In genomic region chr20:13777171-13777601, GRCh38 we compare ENCODE assay signal across 13 cellular contexts. TPM values are rescaled to one million over a fixed set of nuclear protein-coding genes. Genes with fewer than 3 reads are reported as not detected.
DNase-seq lines count a peak whose midpoint lies in the region; ATAC-seq and TF ChIP-seq lines count a peak whose summit lies in the region.
"Had no signal": no experiment of that assay in that cellular context is flagged by ENCODE, and none has a peak within 500 bp of the region (broad histone marks: within the 10 kb centered on the region; RNA-seq: fewer than 3 reads in every experiment).

No MANE protein-coding gene starts in this region.

- ATAC-seq in mucosa of descending colon = no peak
- ATAC-seq in GM21381 (IDR thresholded peaks at IDR 0.05; ENCODE audit: unreplicated experiment) = no peak

- H3K4me1 Mint-ChIP-seq in CD4-positive, alpha-beta memory T cell = peaks cover 23 to 36% (median 32%) of the 10 kb centered on the region in 4 donors
- H3K4me1 Mint-ChIP-seq in activated T-helper 1 cell treated with anti-CD3 and anti-CD28 coated beads, Interleukin-12 subunit alpha, Interleukin-12 subunit beta, Interleukin-2, Interleukin-4 antibody, amounts not matched to agents 30 ng/mL and 10 ng/mL and 1 ng/mL, durations not matched to agents 14 hours and 24 hours and 36 hours (ENCODE audit: low read depth) = peaks cover 27% of the 10 kb centered on the region
- H3K4me1 Mint-ChIP-seq in CD14-positive monocyte = peaks cover 6% of the 10 kb centered on the region

- H3K9me3 ChIP-seq in CD4-positive, alpha-beta memory T cell (ENCODE audit: control insufficient read depth in 1 of 2, low read length in 2 of 2) = no peaks in the 10 kb centered on the region
- no peaks in the 10 kb centered on the region for H3K9me3 ChIP-seq in HEK293 (ENCODE audit: control insufficient read depth, insufficient read depth, low read depth, low read length)
- no peaks in the 10 kb centered on the region for H3K9me3 ChIP-seq in mucosa of descending colon
- H3K9me3 ChIP-seq: sigmoid colon had no signal

- H3K36me3 ChIP-seq in CD4-positive, alpha-beta memory T cell (ENCODE audit: insufficient read depth, low read length) = peaks cover 22% of the 10 kb centered on the region
- H3K36me3 ChIP-seq in HEK293 (ENCODE audit: control insufficient read depth in 2 of 2, insufficient read depth in 1 of 2, low read length in 2 of 2) (peaks cover 24 to 74% of the 10 kb centered on the region in 2 experiments), mucosa of descending colon (ENCODE audit: low read depth) (no peaks in the 10 kb centered on the region)

- peaks cover 10% of the 10 kb centered on the region for H3K4me1 ChIP-seq in CD4-positive, alpha-beta memory T cell (ENCODE audit: insufficient read depth, low read length)
- H3K4me1 ChIP-seq in HEK293 (ENCODE audit: control insufficient read depth, insufficient read depth, low read length) (no peaks in the 10 kb centered on the region), mucosa of descending colon (ENCODE audit: low read depth) (no peaks in the 10 kb centered on the region)
- H3K4me1 ChIP-seq: sigmoid colon had no signal

- intact Hi-C loops in CD4-positive, alpha-beta memory T cell (cut with micrococcal nuclease) = no loop called here
- intact Hi-C loops in activated T-helper 1 cell treated with anti-CD3 and anti-CD28 coated beads, Interleukin-12 subunit alpha, Interleukin-12 subunit beta, Interleukin-2, Interleukin-4 antibody, amounts not matched to agents 30 ng/mL and 10 ng/mL and 1 ng/mL, durations not matched to agents 14 hours and 24 hours and 36 hours (cut with micrococcal nuclease) = no loop called here
- intact Hi-C loops in mucosa of descending colon (cut with DNase I, micrococcal nuclease) = loop anchor here in 1 of 2 donors (10.0 kb wide), 1 partner anchor 662 kb away; no protein-coding TSS in a partner anchor
- intact Hi-C loops in CD14-positive monocyte (cut with micrococcal nuclease) = no loop called here

- H3K9me3 Mint-ChIP-seq in CD4-positive, alpha-beta memory T cell = no peaks in the 10 kb centered on the region
- H3K9me3 Mint-ChIP-seq in activated T-helper 1 cell treated with anti-CD3 and anti-CD28 coated beads, Interleukin-12 subunit alpha, Interleukin-12 subunit beta, Interleukin-2, Interleukin-4 antibody, amounts not matched to agents 30 ng/mL and 10 ng/mL and 1 ng/mL, durations not matched to agents 14 hours and 24 hours and 36 hours = no peaks in the 10 kb centered on the region
- no peaks in the 10 kb centered on the region for H3K9me3 Mint-ChIP-seq in CD14-positive monocyte

- POLR2A ChIA-PET in CD4-positive, alpha-beta memory T cell (lab: Charles Lee; ENCODE audit: partially characterized antibody) = no interaction called here
- POLR2A ChIA-PET in HEK293 (lab: Yijun Ruan, JAX) = no interaction called here

- H3K27me3 Mint-ChIP-seq in CD4-positive, alpha-beta memory T cell = no peaks in the 10 kb centered on the region
- no peaks in the 10 kb centered on the region for H3K27me3 Mint-ChIP-seq in activated T-helper 1 cell treated with anti-CD3 and anti-CD28 coated beads, Interleukin-12 subunit alpha, Interleukin-12 subunit beta, Interleukin-2, Interleukin-4 antibody, amounts not matched to agents 30 ng/mL and 10 ng/mL and 1 ng/mL, durations not matched to agents 14 hours and 24 hours and 36 hours (ENCODE audit: insufficient read depth)
- H3K27me3 Mint-ChIP-seq in CD14-positive monocyte (ENCODE audit: low read depth in 3 of 3) = no peaks in the 10 kb centered on the region

- peaks cover 48 to 58% of the 10 kb centered on the region in 2 donors for H3K36me3 Mint-ChIP-seq in CD4-positive, alpha-beta memory T cell
- peaks cover 54% of the 10 kb centered on the region for H3K36me3 Mint-ChIP-seq in activated T-helper 1 cell treated with anti-CD3 and anti-CD28 coated beads, Interleukin-12 subunit alpha, Interleukin-12 subunit beta, Interleukin-2, Interleukin-4 antibody, amounts not matched to agents 30 ng/mL and 10 ng/mL and 1 ng/mL, durations not matched to agents 14 hours and 24 hours and 36 hours (ENCODE audit: low read depth)
- peaks cover 58 to 67% of the 10 kb centered on the region in 2 donors for H3K36me3 Mint-ChIP-seq in CD14-positive monocyte

- no peak overlapping the region for H3K4me3 ChIP-seq in CD4-positive, alpha-beta memory T cell (ENCODE audit: low read length in 2 of 2)
- H3K4me3 ChIP-seq in HEK293 (ENCODE audit: low read depth, low read length) (no peak overlapping the region), mucosa of descending colon (no peak overlapping the region)
- H3K4me3 ChIP-seq: sigmoid colon had no signal

- no peak overlapping the region for H3K27ac ChIP-seq in CD4-positive, alpha-beta memory T cell (ENCODE audit: low read depth, low read length)
- H3K27ac ChIP-seq in HEK293 (ENCODE audit: extremely low read depth, low read depth, low read length) = no peak overlapping the region
- H3K27ac ChIP-seq: sigmoid colon had no signal

- peak overlapping the region in 3 of 8 donors; percentile 0 to 27 (median 17) for H3K4me3 Mint-ChIP-seq in CD4-positive, alpha-beta memory T cell
- H3K4me3 Mint-ChIP-seq in activated T-helper 1 cell treated with anti-CD3 and anti-CD28 coated beads, Interleukin-12 subunit alpha, Interleukin-12 subunit beta, Interleukin-2, Interleukin-4 antibody, amounts not matched to agents 30 ng/mL and 10 ng/mL and 1 ng/mL, durations not matched to agents 14 hours and 24 hours and 36 hours = no peak overlapping the region
- H3K4me3 Mint-ChIP-seq in CD14-positive monocyte = no peak overlapping the region

- TF ChIP-seq CTCF in HEK293 (tag by site-specific recombination; IDR thresholded peaks at IDR 0.05) (no peak), mucosa of descending colon (IDR thresholded peaks at IDR 0.05) (no peak), CD14-positive monocyte (IDR thresholded peaks at IDR 0.05) (no peak)

- CTCF ChIA-PET in CD4-positive, alpha-beta memory T cell (lab: Charles Lee; ENCODE audit: partially characterized antibody) = interaction anchor here (0.7 to 1.5 kb wide), 4 partner anchors 9 to 20 kb away, joined by 3 to 6 read pairs (median 3); no protein-coding TSS in a partner anchor
- CTCF ChIA-PET in HEK293 (lab: Yijun Ruan, JAX) = interaction anchor here (1.5 to 1.9 kb wide), 3 partner anchors 11 to 807 kb away, joined by 5 to 8 read pairs (median 5); no protein-coding TSS in a partner anchor

- no peak for DNase-seq in CD4-positive, alpha-beta memory T cell
- no peak for DNase-seq in activated T-helper 1 cell treated with anti-CD3 and anti-CD28 coated beads, Interleukin-12 subunit alpha, Interleukin-12 subunit beta, Interleukin-2, Interleukin-4 antibody, amounts not matched to agents 30 ng/mL and 10 ng/mL and 1 ng/mL, durations not matched to agents 14 hours and 24 hours and 36 hours (ENCODE audit: low spot score)
- DNase-seq in kidney tubule cell (ENCODE audit: low spot score) = peak; percentile 29
- DNase-seq in mucosa of descending colon = no peak
- DNase-seq in CD14-positive monocyte (ENCODE audit: low spot score) = no peak
- DNase-seq in H4 (ENCODE audit: low spot score) = no peak
- DNase-seq: activated CD8-positive, alpha-beta memory T cell treated with anti-CD3 and anti-CD28 coated beads, Interleukin-2, amount 50 U/mL, for 4 hours; cortex of kidney; MM.1S; NCI-H510A treated with DMSO at 0.1 percent for 48 hours; sigmoid colon had no signal

- H3K27ac Mint-ChIP-seq in CD4-positive, alpha-beta memory T cell = peak overlapping the region; percentile 14 to 89 (median 57)
- H3K27ac Mint-ChIP-seq in activated T-helper 1 cell treated with anti-CD3 and anti-CD28 coated beads, Interleukin-12 subunit alpha, Interleukin-12 subunit beta, Interleukin-2, Interleukin-4 antibody, amounts not matched to agents 30 ng/mL and 10 ng/mL and 1 ng/mL, durations not matched to agents 14 hours and 24 hours and 36 hours = peak overlapping the region; percentile 50
- H3K27ac Mint-ChIP-seq in CD14-positive monocyte = peak overlapping the region in 3 of 7 donors; percentile 10 to 66 (median 33)

- no peaks in the 10 kb centered on the region for H3K27me3 ChIP-seq in CD4-positive, alpha-beta memory T cell (ENCODE audit: insufficient read depth, low read length)
- H3K27me3 ChIP-seq: sigmoid colon had no signal

TF ChIP-seq in HEK293, 187 proteins besides CTCF, POLR2A, EP300 and RAD21 (continues in another document):
- TF ChIP-seq ZNF23 (tag by site-specific recombination; IDR thresholded peaks at IDR 0.05; ENCODE audit: borderline replicate concordance) (no peak), ZBTB6 (tag by site-specific recombination; IDR thresholded peaks at IDR 0.05) (no peak), ZNF366 (tag by site-specific recombination; conservative IDR thresholded peaks at IDR 0.05) (peak; percentile 69), ZNF335 (tag by site-specific recombination; conservative IDR thresholded peaks at IDR 0.05) (no peak), ZNF629 (tag by site-specific recombination; IDR thresholded peaks at IDR 0.05) (peak; percentile 48), ZNF624 (tag by site-specific recombination; IDR thresholded peaks at IDR 0.05) (no peak), SP7 (tag by site-specific recombination; IDR thresholded peaks at IDR 0.05) (peak; percentile 93), ZNF501 (tag by site-specific recombination; IDR thresholded peaks at IDR 0.05) (no peak)

RNA-seq across cellular contexts. Expression of gene ESF1, which starts 7.5 kb away (rescaled TPM):
- 10 to 100 TPM; 13.5 to 13.8 TPM for total RNA-seq in CD4-positive, alpha-beta memory T cell
- polyA plus RNA-seq in CD4-positive, alpha-beta memory T cell = 1 to 10 TPM; 8.9 to 9.4 TPM
- total RNA-seq in activated T-helper 1 cell treated with anti-CD3 and anti-CD28 coated beads, Interleukin-12 subunit alpha, Interleukin-12 subunit beta, Interleukin-2, Interleukin-4 antibody, amounts not matched to agents 30 ng/mL and 10 ng/mL and 1 ng/mL, durations not matched to agents 14 hours and 24 hours and 36 hours = 30.3 and 32.1 TPM in 2 replicates
- 10 to 100 TPM; 10.0 to 16.2 (median 10.9) TPM for total RNA-seq in mucosa of descending colon
- 1 to 10 TPM; 1.7 to 2.3 TPM for polyA plus RNA-seq in CD14-positive monocyte
- 3.7 and 7.9 TPM in 2 replicates for total RNA-seq in H4 (2014; rRNA removed; shearing (Covaris generic))

RNA-seq across cellular contexts. Expression of gene NDUFAF5, which starts 7.6 kb away (rescaled TPM):
- total RNA-seq in CD4-positive, alpha-beta memory T cell = 10 to 100 TPM; 23.6 to 26.8 TPM
- 1 to 10 TPM; 4.0 to 9.5 TPM for polyA plus RNA-seq in CD4-positive, alpha-beta memory T cell
- 34.9 and 39.9 TPM in 2 replicates for total RNA-seq in activated T-helper 1 cell treated with anti-CD3 and anti-CD28 coated beads, Interleukin-12 subunit alpha, Interleukin-12 subunit beta, Interleukin-2, Interleukin-4 antibody, amounts not matched to agents 30 ng/mL and 10 ng/mL and 1 ng/mL, durations not matched to agents 14 hours and 24 hours and 36 hours
- total RNA-seq in mucosa of descending colon = 10 to 100 TPM; 27.4 to 41.5 (median 40.6) TPM
- polyA plus RNA-seq in CD14-positive monocyte = 1 to 10 TPM; 5.9 to 7.8 TPM
- total RNA-seq in H4 (2014; rRNA removed; shearing (Covaris generic)) = 34.0 and 36.0 TPM in 2 replicates
